15 cellular contexts compared by ENCODE assay signal in the genomic region with DNA sequence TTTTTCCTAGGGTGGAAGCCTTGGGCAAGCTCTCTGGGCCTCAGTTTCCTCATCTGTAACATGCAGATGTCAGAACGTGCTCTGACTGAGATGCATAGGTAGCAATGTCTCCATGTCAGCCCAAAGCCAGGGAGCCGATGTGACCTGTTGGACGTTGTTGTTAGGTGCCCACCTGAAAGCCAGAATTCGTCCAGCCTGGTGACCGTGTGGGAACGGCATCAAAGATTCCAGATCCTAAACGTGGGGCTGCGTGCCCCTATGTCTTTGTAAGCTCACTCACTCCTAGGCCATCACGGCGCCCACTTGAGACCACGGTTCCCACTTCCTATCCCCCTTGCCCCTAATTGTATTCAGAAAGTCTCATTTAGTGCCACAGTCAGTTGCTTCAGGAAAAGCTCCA. TPM values are rescaled to one million over a fixed set of nuclear protein-coding genes. Genes with fewer than 3 reads are reported as not detected.
DNase-seq lines count a peak whose midpoint lies in the region; ATAC-seq and TF ChIP-seq lines count a peak whose summit lies in the region.
"Had no signal": no experiment of that assay in that cellular context is flagged by ENCODE, and none has a peak within 500 bp of the region (broad histone marks: within the 10 kb centered on the region; RNA-seq: fewer than 3 reads in every experiment).

No MANE protein-coding gene starts in this region.

- no peaks in the 10 kb centered on the region for H3K79me2 ChIP-seq in PC-3 (ENCODE audit: low read length)

- H3K9me3 ChIP-seq in heart right ventricle: no peaks in the 10 kb centered on the region
- H3K9me3 ChIP-seq in uterus: no peaks in the 10 kb centered on the region
- H3K9me3 ChIP-seq in PC-3 (ENCODE audit: low read length): no peaks in the 10 kb centered on the region

- no peaks in the 10 kb centered on the region for H3K9me2 ChIP-seq in PC-3 (replicated peaks; ENCODE audit: low read length)

- CTCF ChIA-PET in PC-3 (lab: Charles Lee): no interaction called here

- H2AFZ ChIP-seq in PC-3 (ENCODE audit: low read length): no peak overlapping the region

- no peak for TF ChIP-seq POLR2A in uterus (IDR thresholded peaks at IDR 0.05)

- BruUV-seq in PC-3 (replicated peaks; lab: Mats Ljungman, UMichigan): no TSS peak

- 87 to 93% methylated on average over 11 of the region's 11 CpGs for WGBS in heart right ventricle, 2 donors

- POLR2A ChIA-PET in PC-3 (lab: Charles Lee; ENCODE audit: unreplicated experiment): no interaction called here

- peaks cover 5 to 57% (median 35%) of the 10 kb centered on the region in 9 donors for H3K4me1 ChIP-seq in heart right ventricle
- H3K4me1 ChIP-seq in rectal smooth muscle tissue (ENCODE audit: control insufficient read depth, insufficient read depth, low read length): peaks cover 32% of the 10 kb centered on the region
- H3K4me1 ChIP-seq in uterus: peaks cover 9 to 24% of the 10 kb centered on the region in 2 donors
- H3K4me1 ChIP-seq in PC-3 (ENCODE audit: insufficient read depth, low read length): peaks cover 25% of the 10 kb centered on the region

- ATAC-seq in heart right ventricle (no peak), left cardiac atrium (no peak), PC-3 (no peak)
- ATAC-seq: activated CD4-positive, alpha-beta T cell treated with anti-CD3 and anti-CD28 coated beads for 36 hours had no signal

- H3K4me2 ChIP-seq in PC-3 (ENCODE audit: low read length): no peak overlapping the region

- no peak for DNase-seq in heart right ventricle
- DNase-seq in left cardiac atrium: no peak
- no peak for DNase-seq in uterus
- no peak for DNase-seq in PC-3
- no peak for DNase-seq in AG08396 (ENCODE audit: low spot score)
- no peak for DNase-seq in SKM-1 (lab: John Stamatoyannopoulos, UW; ENCODE audit: unreplicated experiment)
- DNase-seq: activated CD4-positive, alpha-beta T cell treated with anti-CD3 and anti-CD28 coated beads for 36 hours; CD8-positive, alpha-beta memory T cell; DND-41; NCI-H2029; NCI-H524; stimulated activated CD4-positive, alpha-beta T cell treated with anti-CD3 and anti-CD28 coated beads, Interleukin-1b, Interleukin-23, amount 100 ng/mL, for 48 hours; T1000 had no signal

- H3K36me3 ChIP-seq in heart right ventricle (peaks cover 0 to 22% (median 0%) of the 10 kb centered on the region in 9 donors), rectal smooth muscle tissue (ENCODE audit: control insufficient read depth, insufficient read depth, low read length) (no peaks in the 10 kb centered on the region), uterus (no peaks in the 10 kb centered on the region), PC-3 (ENCODE audit: low read depth, low read length) (no peaks in the 10 kb centered on the region)

- intact Hi-C loops in heart right ventricle (cut with DNase I) (loop anchor here in 5 of 10 donors (5.0 kb wide), 4 partner anchors 34 to 284 kb away; no protein-coding TSS in a partner anchor), left cardiac atrium (cut with DNase I) (loop anchor here (5.0 kb wide), 3 partner anchors 109 to 284 kb away; no protein-coding TSS in a partner anchor), uterus (cut with DNase I; ENCODE audit: low total_unique reads) (loop anchor here (5.0 kb wide), 2 partner anchors 109 to 284 kb away; no protein-coding TSS in a partner anchor), PC-3 (cut with micrococcal nuclease) (no loop called here)

- H4K20me1 ChIP-seq in PC-3 (ENCODE audit: low read length): no peaks in the 10 kb centered on the region

- peak overlapping the region in 9 of 10 donors; percentile 20 to 86 (median 70) for H3K27ac ChIP-seq in heart right ventricle
- H3K27ac ChIP-seq in layer of hippocampus (ENCODE audit: low read depth, low read length): peak overlapping the region; percentile 84
- peak overlapping the region; percentile 30 for H3K27ac ChIP-seq in rectal smooth muscle tissue (ENCODE audit: low read depth, low read length)
- peak overlapping the region; percentile 88 to 94 for H3K27ac ChIP-seq in uterus
- no peak overlapping the region for H3K27ac ChIP-seq in PC-3 (ENCODE audit: low read length)

- no peak for TF ChIP-seq CTCF in heart right ventricle (IDR thresholded peaks at IDR 0.05)
- TF ChIP-seq CTCF in uterus (IDR thresholded peaks at IDR 0.05): no peak
- TF ChIP-seq CTCF in PC-3 (conservative IDR thresholded peaks at IDR 0.05; ENCODE audit: low read depth, low read length): no peak

- H3K4me3 ChIP-seq in heart right ventricle (no peak overlapping the region), rectal smooth muscle tissue (ENCODE audit: low read length) (no peak overlapping the region), uterus (no peak overlapping the region), PC-3 (ENCODE audit: low read length) (no peak overlapping the region)

- H3K9ac ChIP-seq in rectal smooth muscle tissue (ENCODE audit: low read length) (no peak overlapping the region), PC-3 (ENCODE audit: low read length) (no peak overlapping the region)

- no peaks in the 10 kb centered on the region for H3F3A ChIP-seq in PC-3 (ENCODE audit: low read length, unreplicated experiment)

- H3K27me3 ChIP-seq in heart right ventricle: peaks cover 0 to 4% (median 0%) of the 10 kb centered on the region in 7 donors
- H3K27me3 ChIP-seq in layer of hippocampus (ENCODE audit: control insufficient read depth, insufficient read depth, low read length): no peaks in the 10 kb centered on the region
- no peaks in the 10 kb centered on the region for H3K27me3 ChIP-seq in rectal smooth muscle tissue (ENCODE audit: control insufficient read depth, insufficient read depth, low read length)
- no peaks in the 10 kb centered on the region for H3K27me3 ChIP-seq in uterus
- H3K27me3 ChIP-seq in PC-3 (ENCODE audit: low read length): no peaks in the 10 kb centered on the region

RNA-seq across cellular contexts. Expression of gene FBLN1, which starts 48.2 kb away (rescaled TPM):
- total RNA-seq in heart right ventricle (100 to 1,000 TPM in 1 of 10 donors, 10 to 100 TPM in 9; 31.3 to 126 (median 51.0) TPM), left cardiac atrium (100 to 1,000 TPM; 251 to 348 TPM), uterus (100 to 1,000 TPM; 388 to 644 (median 479) TPM), PC-3 (2014; rRNA removed) (13.4 and 17.4 TPM in 2 replicates)
- 10 to 100 TPM; 36.4 to 77.0 TPM for polyA plus RNA-seq in heart right ventricle
- total RNA-seq: activated CD4-positive, alpha-beta T cell treated with anti-CD3 and anti-CD28 coated beads for 36 hours; CD8-positive, alpha-beta memory T cell had no signal
- polyA plus RNA-seq: CD8-positive, alpha-beta memory T cell had no signal
